16 cellular contexts compared by ENCODE assay signal in genomic region chr3:61594978-61595687, GRCh38.
DNase-seq lines count a peak whose midpoint lies in the region; TF ChIP-seq lines count a peak whose summit lies in the region.
"Had no signal": no experiment of that assay in that cellular context is flagged by ENCODE, and none has a peak within 500 bp of the region (broad histone marks: within the 10 kb centered on the region; RNA-seq: fewer than 3 reads in every experiment).

No MANE protein-coding gene starts in this region.

- in situ Hi-C loops in KBM-7 (cut with MboI; ENCODE audit: low pct_unique_long_range_greater_than_20kb, low sequenced_read_pairs): no loop called here

- peaks cover 59% of the 10 kb centered on the region for H3K4me1 Mint-ChIP-seq in nephron progenitor cell
- H3K4me1 Mint-ChIP-seq in activated naive CD4-positive, alpha-beta T cell treated with anti-CD3 and anti-CD28 coated beads, Interleukin-2, amount 10 ng/mL, durations not matched to agents 7 days and 5 days: no peaks in the 10 kb centered on the region

- H3K27me3 Mint-ChIP-seq in nephron progenitor cell (ENCODE audit: low read depth, poor library complexity): peaks cover 4% of the 10 kb centered on the region
- H3K27me3 Mint-ChIP-seq in activated naive CD4-positive, alpha-beta T cell treated with anti-CD3 and anti-CD28 coated beads, Interleukin-2, amount 10 ng/mL, durations not matched to agents 7 days and 5 days: peaks cover 4% of the 10 kb centered on the region
- H3K27me3 Mint-ChIP-seq: progenitor cell of endocrine pancreas had no signal

- peaks cover 4% of the 10 kb centered on the region for H3K9me3 Mint-ChIP-seq in nephron progenitor cell
- no peaks in the 10 kb centered on the region for H3K9me3 Mint-ChIP-seq in activated naive CD4-positive, alpha-beta T cell treated with anti-CD3 and anti-CD28 coated beads, Interleukin-2, amount 10 ng/mL, durations not matched to agents 7 days and 5 days

- TF ChIP-seq CTCF in fibroblast of mammary gland (conservative IDR thresholded peaks at IDR 0.05; ENCODE audit: control insufficient read depth, insufficient read depth, low read depth, low read length) (no peak), nephron progenitor cell (IDR thresholded peaks at IDR 0.05) (no peak)

- CTCF ChIA-PET in activated naive CD4-positive, alpha-beta T cell treated with anti-CD3 and anti-CD28 coated beads, Interleukin-2, amount 10 ng/mL, durations not matched to agents 7 days and 5 days (lab: Charles Lee): no interaction called here

- peak overlapping the region; percentile 43 for H2AFZ ChIP-seq in ACC112 (ENCODE audit: low read length, unreplicated experiment)

- H3K27ac ChIP-seq in ACC112 (ENCODE audit: low read depth, low read length): peak overlapping the region; percentile 70
- H3K27ac ChIP-seq: VCaP had no signal

- DNase-seq in KBM-7 (peak; percentile 12), fibroblast of mammary gland (ENCODE audit: low read depth) (peak; percentile 50), nephron progenitor cell (no peak), NCI-H510A treated with DMSO at 0.1 percent for 48 hours (lab: John Stamatoyannopoulos, UW) (no peak), amniotic stem cell (lab: John Stamatoyannopoulos, UW) (no peak)
- no peak for DNase-seq in stimulated activated CD4-positive, alpha-beta T cell treated with anti-CD3 and anti-CD28 coated beads, Interleukin-2, amount 100 ng/mL, for 24 hours
- DNase-seq in activated naive CD4-positive, alpha-beta T cell treated with anti-CD3 and anti-CD28 coated beads, Interleukin-2, amount 10 ng/mL, durations not matched to agents 7 days and 5 days: no peak
- DNase-seq: activated gamma-delta T cell, COR-L47, GOT3, kidney glomerular epithelial cell, NCI-H1436 treated with DMSO at 0.1 percent for 48 hours, upper lobe of left lung had no signal

- no peaks in the 10 kb centered on the region for H3K27me3 ChIP-seq in ACC112 (ENCODE audit: insufficient read depth, low read length)
- H3K27me3 ChIP-seq: upper lobe of left lung had no signal

- H3K79me2 ChIP-seq in ACC112 (ENCODE audit: control insufficient read depth, insufficient read depth, low read length, unreplicated experiment): peaks cover 60% of the 10 kb centered on the region

- peaks cover 28% of the 10 kb centered on the region for H3K4me1 ChIP-seq in ACC112 (ENCODE audit: control insufficient read depth, insufficient read depth, low read length, unreplicated experiment)

- H3K4me3 Mint-ChIP-seq in nephron progenitor cell: no peak overlapping the region
- no peak overlapping the region for H3K4me3 Mint-ChIP-seq in activated naive CD4-positive, alpha-beta T cell treated with anti-CD3 and anti-CD28 coated beads, Interleukin-2, amount 10 ng/mL, durations not matched to agents 7 days and 5 days

- H3K36me3 Mint-ChIP-seq in nephron progenitor cell (ENCODE audit: low read depth): peaks cover 37% of the 10 kb centered on the region
- H3K36me3 Mint-ChIP-seq in activated naive CD4-positive, alpha-beta T cell treated with anti-CD3 and anti-CD28 coated beads, Interleukin-2, amount 10 ng/mL, durations not matched to agents 7 days and 5 days: no peaks in the 10 kb centered on the region

- H3K4me3 ChIP-seq in ACC112 (ENCODE audit: low read depth, low read length): peak overlapping the region; percentile 75
- no peak overlapping the region for H3K4me3 ChIP-seq in fibroblast of mammary gland (ENCODE audit: control insufficient read depth, low read depth, low read length)
- H3K4me3 ChIP-seq: upper lobe of left lung had no signal

- peak overlapping the region; percentile 87 for H3K27ac Mint-ChIP-seq in nephron progenitor cell
- no peak overlapping the region for H3K27ac Mint-ChIP-seq in activated naive CD4-positive, alpha-beta T cell treated with anti-CD3 and anti-CD28 coated beads, Interleukin-2, amount 10 ng/mL, durations not matched to agents 7 days and 5 days
- H3K27ac Mint-ChIP-seq: progenitor cell of endocrine pancreas had no signal

- H3K36me3 ChIP-seq in ACC112 (ENCODE audit: insufficient read depth, low read length): no peaks in the 10 kb centered on the region
- H3K36me3 ChIP-seq: upper lobe of left lung had no signal

Comparison
In these comparisons a context has a peak if more than half of its experiments do, and no peak if none do; other contexts are left out.
1. DNase-seq: peak in KBM-7 (single experiment) and fibroblast of mammary gland (single experiment); none in nephron progenitor cell (single experiment), stimulated activated CD4-positive, alpha-beta T cell treated with anti-CD3 and anti-CD28 coated beads, Interleukin-2, amount 100 ng/mL, for 24 hours (0 of 2), NCI-H510A treated with DMSO at 0.1 percent for 48 hours (single experiment), activated naive CD4-positive, alpha-beta T cell treated with anti-CD3 and anti-CD28 coated beads, Interleukin-2, amount 10 ng/mL, durations not matched to agents 7 days and 5 days (single experiment) and amniotic stem cell (single experiment).